Comparison of ENCODE assay signal across 18 cellular contexts in genomic region chr7:130131964-130132875, GRCh38.
DNase-seq lines count a peak whose midpoint lies in the region; ATAC-seq, FAIRE-seq and TF ChIP-seq lines count a peak whose summit lies in the region.
"Had no signal": no experiment of that assay in that cellular context is flagged by ENCODE, and none has a peak within 500 bp of the region (broad histone marks: within the 10 kb centered on the region; RNA-seq: fewer than 3 reads in every experiment).

No MANE protein-coding gene starts in this region.

- H4K20me1 ChIP-seq in GM23338 (replicated peaks; ENCODE audit: insufficient read depth) (no peaks in the 10 kb centered on the region; the same call in none of the 2 replicates), hepatocyte (ENCODE audit: insufficient read depth, poor library complexity, severe bottlenecking) (no peaks in the 10 kb centered on the region)

- TF ChIP-seq CTCF in GM23338 (conservative IDR thresholded peaks at IDR 0.05; ENCODE audit: low read depth in 2 of 2), result no peak
- TF ChIP-seq CTCF in hepatocyte (IDR thresholded peaks at IDR 0.05; ENCODE audit: poor library complexity), result no peak
- TF ChIP-seq CTCF in prostate gland (IDR thresholded peaks at IDR 0.05), result no peak

- no peak overlapping the region for H3K27ac Mint-ChIP-seq in GM23338
- H3K27ac Mint-ChIP-seq in activated naive CD8-positive, alpha-beta T cell treated with anti-CD3 and anti-CD28 coated beads, Interleukin-2, amount 50 U/mL, for 24 hours, result no peak overlapping the region
- H3K27ac Mint-ChIP-seq: B cell had no signal

- H3K4me3 Mint-ChIP-seq in GM23338, result no peak overlapping the region
- no peak overlapping the region for H3K4me3 Mint-ChIP-seq in activated naive CD8-positive, alpha-beta T cell treated with anti-CD3 and anti-CD28 coated beads, Interleukin-2, amount 50 U/mL, for 24 hours
- H3K4me3 Mint-ChIP-seq: B cell had no signal

- no peak for DNase-seq in GM23338 (ENCODE audit: low spot score)
- peak; percentile 74 for DNase-seq in OCI-M1 (lab: John Stamatoyannopoulos, UW)
- DNase-seq in hepatocyte (ENCODE audit: low spot score), result no peak
- DNase-seq in prostate gland (ENCODE audit: low spot score), result no peak
- DNase-seq in activated naive CD8-positive, alpha-beta T cell treated with anti-CD3 and anti-CD28 coated beads, Interleukin-2, amount 50 U/mL, for 24 hours, result no peak
- no peak for DNase-seq in NCI-H187 treated with DMSO at 0.1 percent for 48 hours (lab: John Stamatoyannopoulos, UW)
- DNase-seq in HTR-8/SVneo (ENCODE audit: insufficient read length, low spot score), result no peak
- no peak for DNase-seq in HUDEP-2 (lab: John Stamatoyannopoulos, UW; ENCODE audit: unreplicated experiment in 76 of 76)
- DNase-seq: Caco-2; GF-D8; GOT3; NCI-H1105; NCI-H2081 treated with DMSO at 0.1 percent for 48 hours; NK-92 treated with Interleukin-12 subunit alpha and Interleukin-12 subunit beta, amount 100 ng/mL, for 24 hours had no signal

- H3K36me3 Mint-ChIP-seq in GM23338 (ENCODE audit: low read depth), result peaks cover 17% of the 10 kb centered on the region; the same call in 2 of the 3 replicates
- H3K36me3 Mint-ChIP-seq in activated naive CD8-positive, alpha-beta T cell treated with anti-CD3 and anti-CD28 coated beads, Interleukin-2, amount 50 U/mL, for 24 hours (ENCODE audit: low read depth), result peaks cover 32% of the 10 kb centered on the region

- H3K4me3 ChIP-seq in GM23338 (no peak overlapping the region), hepatocyte (no peak overlapping the region), prostate gland (no peak overlapping the region)

- H3K9me2 ChIP-seq in GM23338 (ENCODE audit: insufficient read depth), result no peaks in the 10 kb centered on the region
- no peaks in the 10 kb centered on the region for H3K9me2 ChIP-seq in hepatocyte (replicated peaks; ENCODE audit: insufficient read depth)

- H3K27ac ChIP-seq in GM23338 (ENCODE audit: low read depth), result 0 out of 2 replicates have a peak overlapping the region, but pooled peaks have one; percentile 39
- peak overlapping the region; percentile 51 for H3K27ac ChIP-seq in hepatocyte
- H3K27ac ChIP-seq in prostate gland, result peak overlapping the region; percentile 31 to 67

- H3K4me2 ChIP-seq in GM23338, result no peak overlapping the region
- H3K4me2 ChIP-seq in hepatocyte, result no peak overlapping the region

- peak; percentile 32; the same call in 1 of the 3 replicates for ATAC-seq in GM23338
- ATAC-seq in activated naive CD8-positive, alpha-beta T cell treated with anti-CD3 and anti-CD28 coated beads, Interleukin-2, amount 50 U/mL, for 24 hours, result no peak
- ATAC-seq: HCT116, Right ventricle myocardium inferior had no signal

- H3K79me2 ChIP-seq in GM23338 (replicated peaks; ENCODE audit: insufficient read depth) (no peaks in the 10 kb centered on the region), hepatocyte (no peaks in the 10 kb centered on the region)

- H3K9me3 Mint-ChIP-seq in GM23338, result no peaks in the 10 kb centered on the region
- no peaks in the 10 kb centered on the region for H3K9me3 Mint-ChIP-seq in activated naive CD8-positive, alpha-beta T cell treated with anti-CD3 and anti-CD28 coated beads, Interleukin-2, amount 50 U/mL, for 24 hours

- FAIRE-seq in HTR-8/SVneo (lab: Jason Lieb, UNC), result no peak
- FAIRE-seq: RCC 7860 had no signal

- no peak for TF ChIP-seq POLR2A in prostate gland (IDR thresholded peaks at IDR 0.05)

- H3K27me3 Mint-ChIP-seq in GM23338 (ENCODE audit: insufficient read depth, low read depth, poor library complexity), result no peaks in the 10 kb centered on the region
- no peaks in the 10 kb centered on the region for H3K27me3 Mint-ChIP-seq in activated naive CD8-positive, alpha-beta T cell treated with anti-CD3 and anti-CD28 coated beads, Interleukin-2, amount 50 U/mL, for 24 hours
- H3K27me3 Mint-ChIP-seq: B cell had no signal

- intact Hi-C loops in prostate gland (cut with DNase I), result no loop called here

- H3K4me1 Mint-ChIP-seq in GM23338, result peaks cover 15% of the 10 kb centered on the region
- peaks cover 12% of the 10 kb centered on the region for H3K4me1 Mint-ChIP-seq in activated naive CD8-positive, alpha-beta T cell treated with anti-CD3 and anti-CD28 coated beads, Interleukin-2, amount 50 U/mL, for 24 hours
- H3K4me1 Mint-ChIP-seq: B cell had no signal

- H3K36me3 ChIP-seq in GM23338 (ENCODE audit: insufficient read depth) (peaks cover 4% of the 10 kb centered on the region; the same call in 1 of the 2 replicates), hepatocyte (replicated peaks; ENCODE audit: insufficient read depth, low read depth) (no peaks in the 10 kb centered on the region), prostate gland (no peaks in the 10 kb centered on the region)

- H3K4me1 ChIP-seq in GM23338 (ENCODE audit: insufficient read depth) (peaks cover 10% of the 10 kb centered on the region; the same call in 1 of the 2 replicates), hepatocyte (ENCODE audit: insufficient read depth) (peaks cover 8% of the 10 kb centered on the region), prostate gland (replicated peaks) (peaks cover 9% of the 10 kb centered on the region)
- H3K4me1 ChIP-seq: Caco-2 had no signal

- H2AFZ ChIP-seq in GM23338 (no peak overlapping the region), hepatocyte (no peak overlapping the region)

- H3K27me3 ChIP-seq in GM23338 (ENCODE audit: insufficient read depth), result no peaks in the 10 kb centered on the region
- H3K27me3 ChIP-seq in hepatocyte, result no peaks in the 10 kb centered on the region
- no peaks in the 10 kb centered on the region for H3K27me3 ChIP-seq in prostate gland (replicated peaks; ENCODE audit: insufficient read depth)

- H3K9me3 ChIP-seq in hepatocyte (ENCODE audit: low read depth), result no peaks in the 10 kb centered on the region
- H3K9me3 ChIP-seq in prostate gland, result no peaks in the 10 kb centered on the region
- H3K9me3 ChIP-seq: Caco-2 had no signal

- H3F3A ChIP-seq in GM23338 (replicated peaks; ENCODE audit: low read depth), result no peaks in the 10 kb centered on the region

- WGBS in hepatocyte (ENCODE audit: low lambda C conversion rate, missing lambda C conversion rate), result 87% methylated on average over 12 of the region's 12 CpGs
- WGBS in prostate gland, result 94% methylated on average over 12 of the region's 12 CpGs

TF ChIP-seq in GM23338, 12 proteins besides CTCF, POLR2A, EP300 and RAD21 (continues in another document):
- TF ChIP-seq JUNB (IDR thresholded peaks at IDR 0.05; ENCODE audit: unreplicated experiment) (no peak), ZNF331 (CRISPR knock-in tag; IDR thresholded peaks at IDR 0.05; ENCODE audit: low read depth) (no peak), POLR2AphosphoS5 (IDR thresholded peaks at IDR 0.05; ENCODE audit: low read depth) (no peak), REST (IDR thresholded peaks at IDR 0.05; ENCODE audit: unreplicated experiment) (no peak), CREB1 (CRISPR knock-in tag; IDR thresholded peaks at IDR 0.05; ENCODE audit: low read depth) (no peak), NANOG (IDR thresholded peaks at IDR 0.05; ENCODE audit: borderline replicate concordance) (no peak), ZNF114 (CRISPR knock-in tag; IDR thresholded peaks at IDR 0.05) (no peak)
